ENCODE assay signal across 1 cellular context in genomic region chr7:134458806-134459698, GRCh38.
TF ChIP-seq lines count a peak whose summit lies in the region.

Gene AKR1B1 (minus strand): TSS chr7:134459100. CDS start chr7:134459062, 38 bp downstream.

TF ChIP-seq in HepG2, 621 proteins besides CTCF, POLR2A, EP300 and RAD21 (continued from another document and continues in another):
- TF ChIP-seq PBX2 (CRISPR knock-in tag; IDR thresholded peaks at IDR 0.05) (no peak), ZZZ3 (CRISPR knock-in tag; IDR thresholded peaks at IDR 0.05; ENCODE audit: borderline replicate concordance) (no peak), SP5 (CRISPR knock-in tag; IDR thresholded peaks at IDR 0.05; ENCODE audit: borderline replicate concordance, low read depth) (no peak), ZNF143 (CRISPR knock-in tag; IDR thresholded peaks at IDR 0.05) (no peak), ELF3 (CRISPR knock-in tag; IDR thresholded peaks at IDR 0.05) (peak; percentile 65), RBAK (CRISPR knock-in tag; IDR thresholded peaks at IDR 0.05) (no peak), ZNF230 (CRISPR knock-in tag; IDR thresholded peaks at IDR 0.05) (no peak), ZBTB8A (CRISPR knock-in tag; IDR thresholded peaks at IDR 0.05; ENCODE audit: borderline replicate concordance, low read depth) (no peak), TMF1 (CRISPR knock-in tag; IDR thresholded peaks at IDR 0.05; ENCODE audit: low read depth) (no peak), ZNF775 (CRISPR knock-in tag; IDR thresholded peaks at IDR 0.05; ENCODE audit: borderline replicate concordance) (no peak), CEBPG (CRISPR knock-in tag; IDR thresholded peaks at IDR 0.05) (no peak), ARNT (IDR thresholded peaks at IDR 0.05) (no peak), KDM5B (CRISPR knock-in tag; IDR thresholded peaks at IDR 0.05; ENCODE audit: borderline replicate concordance) (peak; percentile 80; the same call in 1 of the 2 replicates), SAFB2 (CRISPR knock-in tag; IDR thresholded peaks at IDR 0.05; ENCODE audit: borderline replicate concordance, low read depth) (no peak), ZBTB1 (CRISPR knock-in tag; IDR thresholded peaks at IDR 0.05; ENCODE audit: borderline replicate concordance) (no peak), SNRNP70 (IDR thresholded peaks at IDR 0.05; ENCODE audit: low read depth, low read length) (no peak), ZNF513 (CRISPR knock-in tag; conservative IDR thresholded peaks at IDR 0.05) (no peak), MEIS1 (CRISPR knock-in tag; IDR thresholded peaks at IDR 0.05; ENCODE audit: borderline replicate concordance) (0 out of 2 replicates have a peak, but pooled peaks have one; percentile 28), TIGD3 (CRISPR knock-in tag; IDR thresholded peaks at IDR 0.05; ENCODE audit: borderline replicate concordance) (no peak), CCAR2 (optimal IDR thresholded peaks at IDR 0.05; ENCODE audit: low read depth, low read length) (no peak), HMGXB3 (CRISPR knock-in tag; IDR thresholded peaks at IDR 0.05; ENCODE audit: borderline replicate concordance) (peak; percentile 98), MAX (IDR thresholded peaks at IDR 0.05) (peak; percentile 71; the same call in 1 of the 2 replicates), SNAPC2 (CRISPR knock-in tag; IDR thresholded peaks at IDR 0.05) (no peak), ZNF44 (CRISPR knock-in tag; IDR thresholded peaks at IDR 0.05) (no peak; the same call in 1 of the 2 replicates), NR3C1 (CRISPR knock-in tag; IDR thresholded peaks at IDR 0.05) (no peak), CREM (IDR thresholded peaks at IDR 0.05) (peak; percentile 60; the same call in 1 of the 2 replicates), CREM (CRISPR knock-in tag; IDR thresholded peaks at IDR 0.05) (peak; percentile 14; the same call in 1 of the 2 replicates), SAP130 (CRISPR knock-in tag; IDR thresholded peaks at IDR 0.05; ENCODE audit: low read depth) (peak; percentile 74; the same call in 1 of the 2 replicates), TAF1 (CRISPR knock-in tag; IDR thresholded peaks at IDR 0.05) (peak; percentile 77), ZFP82 (CRISPR knock-in tag; IDR thresholded peaks at IDR 0.05; ENCODE audit: borderline replicate concordance) (no peak), IRX3 (CRISPR knock-in tag; IDR thresholded peaks at IDR 0.05; ENCODE audit: borderline replicate concordance, low read depth) (no peak), ZNF737 (CRISPR knock-in tag; IDR thresholded peaks at IDR 0.05; ENCODE audit: borderline replicate concordance) (no peak), NFE2L1 (CRISPR knock-in tag; IDR thresholded peaks at IDR 0.05; ENCODE audit: borderline replicate concordance) (no peak), ZNF564 (CRISPR knock-in tag; IDR thresholded peaks at IDR 0.05) (peak; percentile 60; the same call in 1 of the 2 replicates), ZNF317 (CRISPR knock-in tag; IDR thresholded peaks at IDR 0.05) (no peak), ZNF124 (CRISPR knock-in tag; IDR thresholded peaks at IDR 0.05) (no peak), CC2D1A (CRISPR knock-in tag; IDR thresholded peaks at IDR 0.05) (no peak), ZNF468 (CRISPR knock-in tag; IDR thresholded peaks at IDR 0.05) (no peak), DNMT3B (CRISPR knock-in tag; conservative IDR thresholded peaks at IDR 0.05) (no peak), HNRNPLL (IDR thresholded peaks at IDR 0.05; ENCODE audit: low read depth, low read length, poor library complexity, severe bottlenecking) (peak; percentile 69), ZNF777 (CRISPR knock-in tag; IDR thresholded peaks at IDR 0.05) (peak; percentile 88), ZNF354B (CRISPR knock-in tag; IDR thresholded peaks at IDR 0.05) (no peak), BATF2 (CRISPR knock-in tag; IDR thresholded peaks at IDR 0.05) (no peak), PAF1 (CRISPR knock-in tag; IDR thresholded peaks at IDR 0.05) (no peak), RFX1 (IDR thresholded peaks at IDR 0.05) (no peak), HOXA3 (CRISPR knock-in tag; IDR thresholded peaks at IDR 0.05) (peak; percentile 77), ISX (CRISPR knock-in tag; conservative IDR thresholded peaks at IDR 0.05) (peak; percentile 64; the same call in 1 of the 2 replicates), ZMYM4 (CRISPR knock-in tag; IDR thresholded peaks at IDR 0.05) (peak; percentile 100), ZNF562 (CRISPR knock-in tag; IDR thresholded peaks at IDR 0.05; ENCODE audit: borderline replicate concordance) (no peak), SMARCE1 (IDR thresholded peaks at IDR 0.05; ENCODE audit: borderline replicate concordance) (no peak), ZFP1 (CRISPR knock-in tag; IDR thresholded peaks at IDR 0.05) (no peak), ZFP36L2 (CRISPR knock-in tag; IDR thresholded peaks at IDR 0.05) (no peak), RFX3 (CRISPR knock-in tag; IDR thresholded peaks at IDR 0.05) (no peak), GATAD2A (CRISPR knock-in tag; IDR thresholded peaks at IDR 0.05) (peak; percentile 4; the same call in 1 of the 2 replicates), NONO (IDR thresholded peaks at IDR 0.05) (no peak), NONO (CRISPR knock-in tag; conservative IDR thresholded peaks at IDR 0.05) (peak; percentile 62; the same call in 1 of the 2 replicates), ZNF720 (CRISPR knock-in tag; IDR thresholded peaks at IDR 0.05) (no peak), MXI1 (IDR thresholded peaks at IDR 0.05; ENCODE audit: borderline replicate concordance, low read depth, low read length) (peak; percentile 27; the same call in 1 of the 3 replicates), ATF7-NPFF (CRISPR knock-in tag; IDR thresholded peaks at IDR 0.05; ENCODE audit: low read depth) (peak; percentile 40; the same call in 1 of the 2 replicates), HNRNPK (IDR thresholded peaks at IDR 0.05; ENCODE audit: low read depth, low read length, poor library complexity, severe bottlenecking) (no peak), IRF1 (CRISPR knock-in tag; IDR thresholded peaks at IDR 0.05; ENCODE audit: low read depth) (no peak), ZNF746 (CRISPR knock-in tag; IDR thresholded peaks at IDR 0.05) (no peak), MBNL3 (CRISPR knock-in tag; conservative IDR thresholded peaks at IDR 0.05) (no peak), HDAC2 (CRISPR knock-in tag; IDR thresholded peaks at IDR 0.05) (peak; percentile 58; the same call in 1 of the 2 replicates), CBX1 (IDR thresholded peaks at IDR 0.05; ENCODE audit: low read depth) (no peak), ZNF609 (CRISPR knock-in tag; IDR thresholded peaks at IDR 0.05; ENCODE audit: borderline replicate concordance) (no peak)
